ENCODE assay signal across 14 cellular contexts in the genomic region with DNA sequence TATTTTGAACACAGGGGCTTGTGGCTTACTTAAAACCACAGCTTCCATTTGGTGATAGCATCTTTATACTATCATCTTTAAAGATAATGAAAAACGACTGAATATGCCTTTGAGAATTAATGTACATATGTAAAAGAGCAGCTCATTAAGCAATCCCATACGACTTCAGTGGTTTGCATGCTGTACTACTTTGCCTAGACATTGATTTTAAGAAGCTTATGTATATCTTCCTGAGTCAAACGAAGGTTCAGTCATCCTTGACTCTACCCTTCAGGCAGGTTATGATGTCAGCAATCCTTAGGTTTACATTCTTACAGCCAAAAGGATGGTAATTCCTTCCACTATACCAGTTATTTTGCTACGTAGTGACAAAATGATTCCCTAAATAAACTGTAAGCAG. TPM values are rescaled to one million over a fixed set of nuclear protein-coding genes. Genes with fewer than 3 reads are reported as not detected.
A peak's percentile ranks its signal among the peaks of the same experiment; 100 is the strongest.
DNase-seq lines count a peak whose midpoint lies in the region; ATAC-seq and TF ChIP-seq lines count a peak whose summit lies in the region.
"Had no signal": no experiment of that assay in that cellular context is flagged by ENCODE, and none has a peak within 500 bp of the region (broad histone marks: within the 10 kb centered on the region; RNA-seq: fewer than 3 reads in every experiment).

No MANE protein-coding gene starts in this region.

- H3K27ac ChIP-seq in PC-3 (ENCODE audit: low read length), result no peak overlapping the region
- H3K27ac ChIP-seq: hepatocyte, left ventricle myocardium inferior had no signal

- no peak overlapping the region for H3K4me3 ChIP-seq in Jurkat, Clone E6-1 (ENCODE audit: low read length)
- H3K4me3 ChIP-seq in PC-3 (ENCODE audit: low read length), result no peak overlapping the region
- H3K4me3 ChIP-seq: hepatocyte, left ventricle myocardium inferior, spleen, tibial nerve had no signal

- peaks cover 92% of the 10 kb centered on the region for H3K4me1 Mint-ChIP-seq in activated naive CD8-positive, alpha-beta T cell treated with anti-CD3 and anti-CD28 coated beads for 36 hours
- H3K4me1 Mint-ChIP-seq in natural killer cell (peaks cover 88 to 96% of the 10 kb centered on the region in 2 donors), progenitor cell of endocrine pancreas (ENCODE audit: low read depth) (peaks cover 22% of the 10 kb centered on the region)

- intact Hi-C loops in natural killer cell (cut with micrococcal nuclease) (loop anchor here (5.0 kb wide), 2 partner anchors 36 to 86 kb away; a partner anchor contains a TSS), PC-3 (cut with micrococcal nuclease) (no loop called here)

- H3K9ac ChIP-seq in PC-3 (ENCODE audit: low read length), result no peak overlapping the region

- ATAC-seq in natural killer cell (no peak), PC-3 (no peak)

- H3K4me1 ChIP-seq in PC-3 (ENCODE audit: insufficient read depth, low read length), result peaks cover 6% of the 10 kb centered on the region

- H3K9me3 Mint-ChIP-seq in activated naive CD8-positive, alpha-beta T cell treated with anti-CD3 and anti-CD28 coated beads for 36 hours, result peaks cover 2% of the 10 kb centered on the region
- H3K9me3 Mint-ChIP-seq in natural killer cell (no peaks in the 10 kb centered on the region), progenitor cell of endocrine pancreas (ENCODE audit: low read depth) (no peaks in the 10 kb centered on the region)

- H3K36me3 Mint-ChIP-seq in activated naive CD8-positive, alpha-beta T cell treated with anti-CD3 and anti-CD28 coated beads for 36 hours, result peaks cover 23% of the 10 kb centered on the region
- H3K36me3 Mint-ChIP-seq in natural killer cell, result no peaks in the 10 kb centered on the region
- H3K36me3 Mint-ChIP-seq in progenitor cell of endocrine pancreas (ENCODE audit: insufficient read depth), result peaks cover 2% of the 10 kb centered on the region

- CTCF ChIA-PET in PC-3 (lab: Charles Lee), result no interaction called here

- H3F3A ChIP-seq in PC-3 (ENCODE audit: low read length, unreplicated experiment), result no peaks in the 10 kb centered on the region

- DNase-seq in EH (ENCODE audit: low read depth) (peak; percentile 39), natural killer cell (no peak), progenitor cell of endocrine pancreas (ENCODE audit: low spot score, unreplicated experiment) (no peak), SW 1271 (lab: John Stamatoyannopoulos, UW) (no peak), PC-3 (no peak)
- DNase-seq in Jurkat, Clone E6-1 (ENCODE audit: low read depth, low spot score), result peak; percentile 86
- no peak for DNase-seq in activated naive CD8-positive, alpha-beta T cell treated with anti-CD3 and anti-CD28 coated beads for 36 hours
- DNase-seq: activated CD8-positive, alpha-beta memory T cell treated with anti-CD3 and anti-CD28 coated beads, Interleukin-2, amount 50 U/mL, for 4 hours; left ventricle myocardium inferior; occipital lobe; T-helper 9 cell had no signal

- BruUV-seq in PC-3 (replicated peaks; lab: Mats Ljungman, UMichigan), result no TSS peak

- H3K27me3 Mint-ChIP-seq in activated naive CD8-positive, alpha-beta T cell treated with anti-CD3 and anti-CD28 coated beads for 36 hours, result no peaks in the 10 kb centered on the region
- H3K27me3 Mint-ChIP-seq in natural killer cell (ENCODE audit: low read depth in 2 of 2), result no peaks in the 10 kb centered on the region
- no peaks in the 10 kb centered on the region for H3K27me3 Mint-ChIP-seq in progenitor cell of endocrine pancreas

- H2AFZ ChIP-seq in PC-3 (ENCODE audit: low read length), result no peak overlapping the region
- H2AFZ ChIP-seq: hepatocyte had no signal

- POLR2A ChIA-PET in PC-3 (lab: Charles Lee; ENCODE audit: unreplicated experiment), result no interaction called here

- no peaks in the 10 kb centered on the region for H3K9me3 ChIP-seq in PC-3 (ENCODE audit: low read length)
- H3K9me3 ChIP-seq: left ventricle myocardium inferior, spleen, tibial nerve had no signal

- peaks cover 85% of the 10 kb centered on the region for H4K20me1 ChIP-seq in PC-3 (ENCODE audit: low read length)

- no peaks in the 10 kb centered on the region for H3K27me3 ChIP-seq in PC-3 (ENCODE audit: low read length)
- H3K27me3 ChIP-seq: hepatocyte, spleen, tibial nerve had no signal

- H3K9me2 ChIP-seq in PC-3 (replicated peaks; ENCODE audit: low read length), result no peaks in the 10 kb centered on the region

- H3K4me2 ChIP-seq in PC-3 (ENCODE audit: low read length), result no peak overlapping the region
- H3K4me2 ChIP-seq: hepatocyte had no signal

- no peak overlapping the region for H3K4me3 Mint-ChIP-seq in activated naive CD8-positive, alpha-beta T cell treated with anti-CD3 and anti-CD28 coated beads for 36 hours
- H3K4me3 Mint-ChIP-seq in natural killer cell, result peak overlapping the region; percentile 71
- H3K4me3 Mint-ChIP-seq in progenitor cell of endocrine pancreas (ENCODE audit: low read depth), result no peak overlapping the region

- peak overlapping the region; percentile 16 for H3K27ac Mint-ChIP-seq in activated naive CD8-positive, alpha-beta T cell treated with anti-CD3 and anti-CD28 coated beads for 36 hours
- H3K27ac Mint-ChIP-seq in natural killer cell (peak overlapping the region; percentile 82 to 86), progenitor cell of endocrine pancreas (no peak overlapping the region)

- no peak for TF ChIP-seq CTCF in natural killer cell (IDR thresholded peaks at IDR 0.05)
- TF ChIP-seq CTCF in progenitor cell of endocrine pancreas (IDR thresholded peaks at IDR 0.05; ENCODE audit: unreplicated experiment), result no peak
- TF ChIP-seq CTCF in PC-3 (conservative IDR thresholded peaks at IDR 0.05; ENCODE audit: low read depth, low read length), result no peak

- peaks cover 100% of the 10 kb centered on the region for H3K79me2 ChIP-seq in PC-3 (ENCODE audit: low read length)

- peaks cover 8% of the 10 kb centered on the region for H3K36me3 ChIP-seq in PC-3 (ENCODE audit: low read depth, low read length)
- H3K36me3 ChIP-seq: left ventricle myocardium inferior, tibial nerve had no signal

RNA-seq across cellular contexts. Expression of a gene that starts 40.7 kb away (rescaled TPM):
- polyA plus RNA-seq in Jurkat, Clone E6-1 (2012; ENCODE audit: insufficient read depth, insufficient read length), result 27.8 TPM
- total RNA-seq in activated naive CD8-positive, alpha-beta T cell treated with anti-CD3 and anti-CD28 coated beads for 36 hours, result 100 to 1,000 TPM; 110 to 113 TPM
- 100 to 1,000 TPM in 1 of 3 donors, 10 to 100 TPM in 2; 91.9 to 116 (median 98.3) TPM for total RNA-seq in natural killer cell
- total RNA-seq in progenitor cell of endocrine pancreas, result 144 and 148 TPM in 2 replicates
- total RNA-seq in PC-3 (2014; rRNA removed), result 20.9 and 46.4 TPM in 2 replicates

RNA-seq across cellular contexts. Expression of a gene that starts 59.4 kb away (rescaled TPM):
- 0.49 TPM for polyA plus RNA-seq in Jurkat, Clone E6-1 (2012; ENCODE audit: insufficient read depth, insufficient read length)
- not detected for total RNA-seq in activated naive CD8-positive, alpha-beta T cell treated with anti-CD3 and anti-CD28 coated beads for 36 hours
- total RNA-seq in natural killer cell, result not detected
- 7.1 and 7.8 TPM in 2 replicates for total RNA-seq in progenitor cell of endocrine pancreas
- total RNA-seq in PC-3 (2014; rRNA removed), result not detected in 2 replicates
- total RNA-seq: left ventricle myocardium inferior, occipital lobe had no signal

Comparison
In these comparisons a context has a peak if more than half of its experiments do, and no peak if none do; other contexts are left out.
1. DNase-seq: peak in EH (single experiment) and Jurkat, Clone E6-1 (single experiment); none in activated naive CD8-positive, alpha-beta T cell treated with anti-CD3 and anti-CD28 coated beads for 36 hours (single experiment), natural killer cell (single experiment), progenitor cell of endocrine pancreas (single experiment), SW 1271 (0 of 2) and PC-3 (single experiment).